In genomic region chr10:92720306-92721165, GRCh38 we compare ENCODE assay signal across 21 cellular contexts.
DNase-seq lines count a peak whose midpoint lies in the region; ATAC-seq and TF ChIP-seq lines count a peak whose summit lies in the region.
"Had no signal": no experiment of that assay in that cellular context is flagged by ENCODE, and none has a peak within 500 bp of the region (broad histone marks: within the 10 kb centered on the region; RNA-seq: fewer than 3 reads in every experiment).

No MANE protein-coding gene starts in this region.

- peaks cover 23 to 63% of the 10 kb centered on the region in 2 donors for H3K4me1 Mint-ChIP-seq in stimulated activated naive B cell treated with anti-CD40 and anti-IgM and Interleukin-4, amounts not matched to agents 10 μg/mL and 1 μg/mL and 100 μg/mL, for 72 hours
- H3K4me1 Mint-ChIP-seq: activated CD4-positive, alpha-beta T cell treated with anti-CD3 and anti-CD28 coated beads, Interleukin-2, amount 10 ng/mL, durations not matched to agents 7 days and 5 days had no signal

- H3K27ac Mint-ChIP-seq in stimulated activated naive B cell treated with anti-CD40 and anti-IgM and Interleukin-4, amounts not matched to agents 10 μg/mL and 1 μg/mL and 100 μg/mL, for 72 hours = no peak overlapping the region
- H3K27ac Mint-ChIP-seq: activated CD4-positive, alpha-beta T cell treated with anti-CD3 and anti-CD28 coated beads, Interleukin-2, amount 10 ng/mL, durations not matched to agents 7 days and 5 days; CD4-positive, alpha-beta T cell; stimulated activated naive CD8-positive, alpha-beta T cell treated with anti-CD3 and anti-CD28 coated beads, Interleukin-15, Interleukin-2, amounts not matched to agents 100 ng/mL and 50 ng/mL, for 24 hours had no signal

- no peaks in the 10 kb centered on the region for H3K36me3 Mint-ChIP-seq in stimulated activated naive B cell treated with anti-CD40 and anti-IgM and Interleukin-4, amounts not matched to agents 10 μg/mL and 1 μg/mL and 100 μg/mL, for 72 hours

- no peaks in the 10 kb centered on the region for H3K9me3 Mint-ChIP-seq in stimulated activated naive B cell treated with anti-CD40 and anti-IgM and Interleukin-4, amounts not matched to agents 10 μg/mL and 1 μg/mL and 100 μg/mL, for 72 hours
- H3K9me3 Mint-ChIP-seq: CD4-positive, alpha-beta T cell; stimulated activated naive CD8-positive, alpha-beta T cell treated with anti-CD3 and anti-CD28 coated beads, Interleukin-15, Interleukin-2, amounts not matched to agents 100 ng/mL and 50 ng/mL, for 24 hours had no signal

- peak; percentile 35 for DNase-seq in SKM-1 treated with dmso at 0.1 percent for 144 hours (lab: John Stamatoyannopoulos, UW; ENCODE audit: unreplicated experiment)
- no peak for DNase-seq in SKM-1 (lab: John Stamatoyannopoulos, UW; ENCODE audit: unreplicated experiment)
- peak; percentile 94 for DNase-seq in NCI-H187 treated with DMSO at 0.1 percent for 48 hours (lab: John Stamatoyannopoulos, UW)
- DNase-seq in astrocyte of the hippocampus (ENCODE audit: low read depth, low spot score) = peak; percentile 19
- DNase-seq in stimulated activated naive B cell treated with anti-CD40 and anti-IgM and Interleukin-4, amounts not matched to agents 10 μg/mL and 1 μg/mL and 100 μg/mL, for 72 hours = no peak
- DNase-seq in AG08395 (ENCODE audit: low spot score) = no peak
- DNase-seq in GM13976 (ENCODE audit: low spot score) = no peak
- no peak for DNase-seq in glomerular visceral epithelial cell (ENCODE audit: extremely low spot score)
- DNase-seq: activated CD4-positive, alpha-beta T cell treated with anti-CD3 and anti-CD28 coated beads, Interleukin-2, amount 10 ng/mL, durations not matched to agents 7 days and 5 days; activated CD8-positive, alpha-beta memory T cell treated with anti-CD3 and anti-CD28 coated beads, Interleukin-2, amount 50 U/mL, for 48 hours; activated gamma-delta T cell treated with Interleukin-2 at 50 U/mL for 16 hours; amygdala; CD4-positive, alpha-beta T cell; central memory CD4-positive, alpha-beta T cell; GOT3; left ventricle myocardium superior; NCI-H146; sigmoid colon; SW 1271; upper lobe of left lung had no signal

- ATAC-seq in stimulated activated naive B cell treated with anti-CD40 and anti-IgM and Interleukin-4, amounts not matched to agents 10 μg/mL and 1 μg/mL and 100 μg/mL, for 72 hours (replicated peaks) = peak; percentile 42 to 74
- ATAC-seq: left ventricle myocardium superior had no signal

- no peak overlapping the region for H3K4me3 Mint-ChIP-seq in stimulated activated naive B cell treated with anti-CD40 and anti-IgM and Interleukin-4, amounts not matched to agents 10 μg/mL and 1 μg/mL and 100 μg/mL, for 72 hours
- H3K4me3 Mint-ChIP-seq: activated CD4-positive, alpha-beta T cell treated with anti-CD3 and anti-CD28 coated beads, Interleukin-2, amount 10 ng/mL, durations not matched to agents 7 days and 5 days; CD4-positive, alpha-beta T cell; stimulated activated naive CD8-positive, alpha-beta T cell treated with anti-CD3 and anti-CD28 coated beads, Interleukin-15, Interleukin-2, amounts not matched to agents 100 ng/mL and 50 ng/mL, for 24 hours had no signal

- in situ Hi-C loops in GM13976 (cut with MboI; ENCODE audit: low sequenced_read_pairs, unreplicated experiment) = no loop called here

- TF ChIP-seq CTCF in GM13976 (IDR thresholded peaks at IDR 0.05; ENCODE audit: borderline replicate concordance, control extremely low read depth, extremely low read depth, insufficient read depth, missing control alignments) = no peak

- H3K27me3 Mint-ChIP-seq in stimulated activated naive B cell treated with anti-CD40 and anti-IgM and Interleukin-4, amounts not matched to agents 10 μg/mL and 1 μg/mL and 100 μg/mL, for 72 hours = peaks cover 0 to 7% of the 10 kb centered on the region in 2 donors

Comparison
In these comparisons a context has a peak if more than half of its experiments do, and no peak if none do; other contexts are left out.
1. DNase-seq: peak in SKM-1 treated with dmso at 0.1 percent for 144 hours (single experiment), NCI-H187 treated with DMSO at 0.1 percent for 48 hours (single experiment) and astrocyte of the hippocampus (single experiment); none in SKM-1 (single experiment), stimulated activated naive B cell treated with anti-CD40 and anti-IgM and Interleukin-4, amounts not matched to agents 10 μg/mL and 1 μg/mL and 100 μg/mL, for 72 hours (single experiment), AG08395 (single experiment), GM13976 (single experiment) and glomerular visceral epithelial cell (single experiment).